In the genomic region with DNA sequence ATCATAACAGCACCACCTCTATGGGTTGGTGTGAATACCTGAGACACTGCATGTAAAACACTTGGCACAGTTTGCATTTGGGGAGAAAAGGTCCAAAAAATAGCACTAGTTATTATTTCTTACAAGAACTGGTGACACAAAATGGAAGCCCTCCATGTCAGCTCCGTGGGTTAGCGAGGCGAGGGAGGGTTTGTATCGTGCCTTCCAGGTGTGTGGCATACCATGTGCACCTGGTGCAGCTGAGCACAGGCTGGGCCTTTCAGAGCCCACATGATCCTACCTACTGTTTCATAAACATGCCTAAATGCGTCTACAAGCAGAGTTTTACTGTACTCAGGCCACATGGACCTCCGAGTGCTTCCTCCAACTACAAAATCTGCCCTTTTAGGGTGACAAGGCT, we compare ENCODE assay signal across 1 cellular context.
TF ChIP-seq lines count a peak whose summit lies in the region.

No MANE protein-coding gene starts in this region.

TF ChIP-seq in SK-N-SH treated with all-trans-retinoic acid at 6 μM for 48 hours, 23 proteins besides CTCF, POLR2A, EP300 and RAD21 (continued from another document):
- TF ChIP-seq TSHZ2 (CRISPR knock-in tag; IDR thresholded peaks at IDR 0.05) (no peak), ZNF70 (CRISPR knock-in tag; IDR thresholded peaks at IDR 0.05) (no peak), BACH2 (CRISPR knock-in tag; IDR thresholded peaks at IDR 0.05; ENCODE audit: borderline replicate concordance) (no peak), GLIS3 (CRISPR knock-in tag; IDR thresholded peaks at IDR 0.05) (no peak), OSR1 (CRISPR knock-in tag; IDR thresholded peaks at IDR 0.05) (no peak), ZFP3 (CRISPR knock-in tag; IDR thresholded peaks at IDR 0.05) (no peak), ESRRG (CRISPR knock-in tag; IDR thresholded peaks at IDR 0.05) (no peak), ZFP30 (CRISPR knock-in tag; IDR thresholded peaks at IDR 0.05) (no peak), SNAI2 (CRISPR knock-in tag; IDR thresholded peaks at IDR 0.05) (no peak), RARB (CRISPR knock-in tag; IDR thresholded peaks at IDR 0.05) (no peak), TCF4 (CRISPR knock-in tag; IDR thresholded peaks at IDR 0.05; ENCODE audit: borderline replicate concordance) (no peak)
TF ChIP-seq in SK-N-SH treated with all-trans-retinoic acid at 6 μM for 48 hours: peak in this region for 0.
